Comparison of ENCODE assay signal across 1 cellular context in the genomic region with DNA sequence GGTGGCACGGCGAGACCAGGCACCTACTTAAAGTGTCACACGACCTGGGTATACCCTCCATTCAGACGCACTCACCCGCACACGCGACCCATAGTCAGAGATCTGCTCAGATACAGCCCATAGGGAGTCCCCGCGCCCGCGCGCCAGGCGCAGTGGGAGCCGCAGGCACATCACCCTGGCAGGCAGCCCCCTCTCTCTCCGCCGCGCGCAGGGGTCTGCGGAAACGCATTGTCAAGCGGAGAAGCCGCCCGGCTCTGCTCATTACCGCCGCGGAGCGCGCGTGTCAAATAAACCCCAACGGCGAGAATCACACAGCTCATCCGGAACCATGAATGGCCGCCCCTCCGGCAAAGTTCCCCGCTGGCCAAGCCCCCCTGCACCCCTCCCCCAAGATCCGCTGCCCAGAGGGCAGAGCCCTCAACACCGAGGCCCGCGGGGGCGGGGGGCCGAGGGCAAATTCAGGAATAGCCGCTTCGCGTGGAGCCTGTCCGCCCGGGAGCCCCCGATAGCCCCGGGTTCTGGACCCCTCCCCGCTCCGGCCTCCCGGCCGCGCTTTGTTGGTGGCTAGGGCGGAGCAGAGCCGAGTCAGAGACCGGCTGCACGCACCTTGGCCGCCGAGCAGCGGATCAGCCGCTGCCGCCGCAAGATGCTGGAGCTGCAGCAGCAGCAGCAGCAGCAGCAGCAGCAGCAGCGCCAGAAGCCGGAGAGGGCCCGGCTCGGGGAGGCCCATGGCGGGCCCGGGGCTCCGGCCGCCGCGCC.
A peak's percentile ranks its signal among the peaks of the same experiment; 100 is the strongest.
TF ChIP-seq lines count a peak whose summit lies in the region.

No MANE protein-coding gene starts in this region.

TF ChIP-seq in HCT116, 20 proteins besides CTCF, POLR2A, EP300 and RAD21 (continued from another document):
- TF ChIP-seq, protein P1, sequence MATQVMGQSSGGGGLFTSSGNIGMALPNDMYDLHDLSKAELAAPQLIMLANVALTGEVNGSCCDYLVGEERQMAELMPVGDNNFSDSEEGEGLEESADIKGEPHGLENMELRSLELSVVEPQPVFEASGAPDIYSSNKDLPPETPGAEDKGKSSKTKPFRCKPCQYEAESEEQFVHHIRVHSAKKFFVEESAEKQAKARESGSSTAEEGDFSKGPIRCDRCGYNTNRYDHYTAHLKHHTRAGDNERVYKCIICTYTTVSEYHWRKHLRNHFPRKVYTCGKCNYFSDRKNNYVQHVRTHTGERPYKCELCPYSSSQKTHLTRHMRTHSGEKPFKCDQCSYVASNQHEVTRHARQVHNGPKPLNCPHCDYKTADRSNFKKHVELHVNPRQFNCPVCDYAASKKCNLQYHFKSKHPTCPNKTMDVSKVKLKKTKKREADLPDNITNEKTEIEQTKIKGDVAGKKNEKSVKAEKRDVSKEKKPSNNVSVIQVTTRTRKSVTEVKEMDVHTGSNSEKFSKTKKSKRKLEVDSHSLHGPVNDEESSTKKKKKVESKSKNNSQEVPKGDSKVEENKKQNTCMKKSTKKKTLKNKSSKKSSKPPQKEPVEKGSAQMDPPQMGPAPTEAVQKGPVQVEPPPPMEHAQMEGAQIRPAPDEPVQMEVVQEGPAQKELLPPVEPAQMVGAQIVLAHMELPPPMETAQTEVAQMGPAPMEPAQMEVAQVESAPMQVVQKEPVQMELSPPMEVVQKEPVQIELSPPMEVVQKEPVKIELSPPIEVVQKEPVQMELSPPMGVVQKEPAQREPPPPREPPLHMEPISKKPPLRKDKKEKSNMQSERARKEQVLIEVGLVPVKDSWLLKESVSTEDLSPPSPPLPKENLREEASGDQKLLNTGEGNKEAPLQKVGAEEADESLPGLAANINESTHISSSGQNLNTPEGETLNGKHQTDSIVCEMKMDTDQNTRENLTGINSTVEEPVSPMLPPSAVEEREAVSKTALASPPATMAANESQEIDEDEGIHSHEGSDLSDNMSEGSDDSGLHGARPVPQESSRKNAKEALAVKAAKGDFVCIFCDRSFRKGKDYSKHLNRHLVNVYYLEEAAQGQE (IDR thresholded peaks at IDR 0.05; ENCODE audit: low read depth), result no peak
- TF ChIP-seq FOSL1 (IDR thresholded peaks at IDR 0.05; ENCODE audit: low read depth) (no peak), SIN3A (IDR thresholded peaks at IDR 0.05; ENCODE audit: low read depth) (0 out of 2 replicates have a peak, but pooled peaks have one; percentile 31), EZH2phosphoT487 (IDR thresholded peaks at IDR 0.05; ENCODE audit: borderline replicate concordance) (no peak)
TF ChIP-seq in HCT116: peak in this region for 4.
